In the genomic region with DNA sequence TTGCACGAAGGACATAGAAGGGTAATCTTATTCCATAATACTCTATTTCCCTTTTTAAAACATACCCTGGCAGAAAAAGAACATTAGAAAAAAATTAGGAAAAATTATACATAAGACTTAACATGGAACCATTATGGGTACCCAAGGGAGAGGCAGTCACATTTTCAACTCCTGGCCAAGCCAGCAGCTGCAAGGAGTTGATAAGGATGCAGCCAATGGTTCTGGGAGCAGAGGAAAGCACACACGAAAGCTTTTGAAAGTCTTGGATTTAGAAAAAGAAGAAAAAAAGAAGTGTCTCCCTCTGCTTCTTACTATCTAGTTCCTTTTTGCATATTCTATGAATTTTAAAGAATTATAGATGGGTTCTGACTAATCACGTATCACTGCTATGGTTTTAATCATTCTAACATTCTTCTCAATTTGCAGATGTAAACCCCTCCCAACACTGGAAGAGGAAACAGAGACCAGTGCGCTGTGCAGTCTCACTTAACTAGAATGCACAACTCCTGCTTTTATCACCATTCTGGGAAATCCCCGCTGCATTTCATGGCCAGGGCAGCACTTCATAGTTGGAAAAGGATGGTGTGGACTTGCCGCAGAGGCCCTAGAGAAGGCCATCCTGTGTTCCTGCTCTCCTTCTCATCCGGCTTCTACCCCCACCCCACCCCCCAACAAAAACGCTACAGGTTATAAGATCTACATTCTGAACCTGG, we compare ENCODE assay signal across 1 cellular context.
TF ChIP-seq lines count a peak whose summit lies in the region.

No MANE protein-coding gene starts in this region.

TF ChIP-seq in K562, 482 proteins besides CTCF, POLR2A, EP300 and RAD21 (continued from another document and continues in another):
- TF ChIP-seq CEBPZ (IDR thresholded peaks at IDR 0.05; ENCODE audit: borderline replicate concordance, low read depth, low read length): no peak
- TF ChIP-seq ZFPM2 (CRISPR knock-in tag; IDR thresholded peaks at IDR 0.05): no peak
- peak in 1 of 2 experiments; percentile 16; a peak in 1 of 4 replicates for TF ChIP-seq MNT (conservative IDR thresholded peaks at IDR 0.05)
- TF ChIP-seq CEBPG (CRISPR knock-in tag; IDR thresholded peaks at IDR 0.05): no peak
- no peak for TF ChIP-seq CEBPG (tag; conservative IDR thresholded peaks at IDR 0.05 in 1 of 2, IDR thresholded peaks at IDR 0.05 in 1 of 2)
- TF ChIP-seq ZNF146 (CRISPR knock-in tag; IDR thresholded peaks at IDR 0.05; ENCODE audit: unreplicated experiment): no peak
- TF ChIP-seq, protein P1, sequence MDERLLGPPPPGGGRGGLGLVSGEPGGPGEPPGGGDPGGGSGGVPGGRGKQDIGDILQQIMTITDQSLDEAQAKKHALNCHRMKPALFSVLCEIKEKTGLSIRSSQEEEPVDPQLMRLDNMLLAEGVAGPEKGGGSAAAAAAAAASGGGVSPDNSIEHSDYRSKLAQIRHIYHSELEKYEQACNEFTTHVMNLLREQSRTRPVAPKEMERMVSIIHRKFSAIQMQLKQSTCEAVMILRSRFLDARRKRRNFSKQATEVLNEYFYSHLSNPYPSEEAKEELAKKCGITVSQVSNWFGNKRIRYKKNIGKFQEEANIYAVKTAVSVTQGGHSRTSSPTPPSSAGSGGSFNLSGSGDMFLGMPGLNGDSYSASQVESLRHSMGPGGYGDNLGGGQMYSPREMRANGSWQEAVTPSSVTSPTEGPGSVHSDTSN (CRISPR knock-in tag; IDR thresholded peaks at IDR 0.05; ENCODE audit: low read depth): no peak
- TF ChIP-seq, protein P1 (tag; conservative IDR thresholded peaks at IDR 0.05; ENCODE audit: low read depth): no peak
- no peak for TF ChIP-seq PHF20 (IDR thresholded peaks at IDR 0.05; ENCODE audit: partially characterized antibody)
- TF ChIP-seq TCFL5 (CRISPR knock-in tag; conservative IDR thresholded peaks at IDR 0.05): no peak
- TF ChIP-seq CHD1 (IDR thresholded peaks at IDR 0.05; ENCODE audit: low read length): no peak
- no peak for TF ChIP-seq TARDBP (IDR thresholded peaks at IDR 0.05)
- TF ChIP-seq ETV6 (IDR thresholded peaks at IDR 0.05; ENCODE audit: borderline replicate concordance in 1 of 2, low read depth in 2 of 2, low read length in 1 of 2): no peak
- no peak for TF ChIP-seq ETV6 (CRISPR knock-in tag; IDR thresholded peaks at IDR 0.05; ENCODE audit: borderline replicate concordance)
- no peak for TF ChIP-seq RFX1 (IDR thresholded peaks at IDR 0.05)
- TF ChIP-seq SETDB1 (IDR thresholded peaks at IDR 0.05; ENCODE audit: low read length): no peak
- no peak for TF ChIP-seq NR0B1 (IDR thresholded peaks at IDR 0.05; ENCODE audit: partially characterized antibody)
- TF ChIP-seq NCOA1 (IDR thresholded peaks at IDR 0.05; ENCODE audit: low read depth): no peak
- TF ChIP-seq CBX5 (IDR thresholded peaks at IDR 0.05; ENCODE audit: borderline replicate concordance, low read depth): no peak
- TF ChIP-seq, protein P2, sequence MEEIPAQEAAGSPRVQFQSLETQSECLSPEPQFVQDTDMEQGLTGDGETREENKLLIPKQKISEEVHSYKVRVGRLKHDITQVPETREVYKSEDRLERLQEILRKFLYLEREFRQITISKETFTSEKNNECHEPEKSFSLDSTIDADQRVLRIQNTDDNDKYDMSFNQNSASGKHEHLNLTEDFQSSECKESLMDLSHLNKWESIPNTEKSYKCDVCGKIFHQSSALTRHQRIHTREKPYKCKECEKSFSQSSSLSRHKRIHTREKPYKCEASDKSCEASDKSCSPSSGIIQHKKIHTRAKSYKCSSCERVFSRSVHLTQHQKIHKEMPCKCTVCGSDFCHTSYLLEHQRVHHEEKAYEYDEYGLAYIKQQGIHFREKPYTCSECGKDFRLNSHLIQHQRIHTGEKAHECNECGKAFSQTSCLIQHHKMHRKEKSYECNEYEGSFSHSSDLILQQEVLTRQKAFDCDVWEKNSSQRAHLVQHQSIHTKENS (CRISPR knock-in tag; IDR thresholded peaks at IDR 0.05): no peak
- no peak for TF ChIP-seq ZBTB9 (CRISPR knock-in tag; IDR thresholded peaks at IDR 0.05)
- TF ChIP-seq CTCFL (IDR thresholded peaks at IDR 0.05; ENCODE audit: borderline replicate concordance, insufficient read depth, low read depth, low read length, poor library complexity, severe bottlenecking): no peak
- no peak for TF ChIP-seq FIP1L1 (IDR thresholded peaks at IDR 0.05; ENCODE audit: low read depth, low read length, poor library complexity, severe bottlenecking)
- TF ChIP-seq, protein P3, sequence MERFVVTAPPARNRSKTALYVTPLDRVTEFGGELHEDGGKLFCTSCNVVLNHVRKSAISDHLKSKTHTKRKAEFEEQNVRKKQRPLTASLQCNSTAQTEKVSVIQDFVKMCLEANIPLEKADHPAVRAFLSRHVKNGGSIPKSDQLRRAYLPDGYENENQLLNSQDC (CRISPR knock-in tag; IDR thresholded peaks at IDR 0.05): no peak
- TF ChIP-seq JUN (IDR thresholded peaks at IDR 0.05; ENCODE audit: borderline replicate concordance, low read depth, low read length): no peak
- no peak for TF ChIP-seq JUN (CRISPR knock-in tag; IDR thresholded peaks at IDR 0.05; ENCODE audit: borderline replicate concordance)
- no peak for TF ChIP-seq NFXL1 (CRISPR knock-in tag; IDR thresholded peaks at IDR 0.05)
- no peak for TF ChIP-seq NR3C1 (CRISPR knock-in tag; IDR thresholded peaks at IDR 0.05)
- TF ChIP-seq, protein P4, sequence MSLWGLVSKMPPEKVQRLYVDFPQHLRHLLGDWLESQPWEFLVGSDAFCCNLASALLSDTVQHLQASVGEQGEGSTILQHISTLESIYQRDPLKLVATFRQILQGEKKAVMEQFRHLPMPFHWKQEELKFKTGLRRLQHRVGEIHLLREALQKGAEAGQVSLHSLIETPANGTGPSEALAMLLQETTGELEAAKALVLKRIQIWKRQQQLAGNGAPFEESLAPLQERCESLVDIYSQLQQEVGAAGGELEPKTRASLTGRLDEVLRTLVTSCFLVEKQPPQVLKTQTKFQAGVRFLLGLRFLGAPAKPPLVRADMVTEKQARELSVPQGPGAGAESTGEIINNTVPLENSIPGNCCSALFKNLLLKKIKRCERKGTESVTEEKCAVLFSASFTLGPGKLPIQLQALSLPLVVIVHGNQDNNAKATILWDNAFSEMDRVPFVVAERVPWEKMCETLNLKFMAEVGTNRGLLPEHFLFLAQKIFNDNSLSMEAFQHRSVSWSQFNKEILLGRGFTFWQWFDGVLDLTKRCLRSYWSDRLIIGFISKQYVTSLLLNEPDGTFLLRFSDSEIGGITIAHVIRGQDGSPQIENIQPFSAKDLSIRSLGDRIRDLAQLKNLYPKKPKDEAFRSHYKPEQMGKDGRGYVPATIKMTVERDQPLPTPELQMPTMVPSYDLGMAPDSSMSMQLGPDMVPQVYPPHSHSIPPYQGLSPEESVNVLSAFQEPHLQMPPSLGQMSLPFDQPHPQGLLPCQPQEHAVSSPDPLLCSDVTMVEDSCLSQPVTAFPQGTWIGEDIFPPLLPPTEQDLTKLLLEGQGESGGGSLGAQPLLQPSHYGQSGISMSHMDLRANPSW (CRISPR knock-in tag; IDR thresholded peaks at IDR 0.05): 0 out of 2 replicates have a peak, but pooled peaks have one; percentile 40
- no peak for TF ChIP-seq MIER1 (IDR thresholded peaks at IDR 0.05; ENCODE audit: low read depth)
- no peak for TF ChIP-seq ZNF583 (CRISPR knock-in tag; IDR thresholded peaks at IDR 0.05)
- no peak for TF ChIP-seq MXI1 (IDR thresholded peaks at IDR 0.05; ENCODE audit: low read depth, low read length)
- no peak for TF ChIP-seq ZNF561 (CRISPR knock-in tag; conservative IDR thresholded peaks at IDR 0.05)
- no peak for TF ChIP-seq PHB (CRISPR knock-in tag; IDR thresholded peaks at IDR 0.05)
- no peak for TF ChIP-seq ZNF507 (tag; conservative IDR thresholded peaks at IDR 0.05)
- TF ChIP-seq ZBTB1 (CRISPR knock-in tag; IDR thresholded peaks at IDR 0.05; ENCODE audit: borderline replicate concordance, low read depth): no peak
- TF ChIP-seq NR1H2 (CRISPR knock-in tag; IDR thresholded peaks at IDR 0.05): no peak
- no peak for TF ChIP-seq PHB2 (IDR thresholded peaks at IDR 0.05; ENCODE audit: low read depth)
- TF ChIP-seq MCM3 (IDR thresholded peaks at IDR 0.05): no peak
- peak; percentile 33; the same call in 1 of the 2 replicates for TF ChIP-seq EP400 (IDR thresholded peaks at IDR 0.05)
- TF ChIP-seq MBD2 (IDR thresholded peaks at IDR 0.05; ENCODE audit: borderline replicate concordance, low read depth): no peak
- TF ChIP-seq ZSCAN29 (IDR thresholded peaks at IDR 0.05): no peak
